In genomic region chr5:78594946-78595921, GRCh38 we compare ENCODE assay signal across 8 cellular contexts. TPM values are rescaled to one million over a fixed set of nuclear protein-coding genes. Genes with fewer than 3 reads are reported as not detected.
A peak's percentile ranks its signal among the peaks of the same experiment; 100 is the strongest.
DNase-seq lines count a peak whose midpoint lies in the region; ATAC-seq, FAIRE-seq and TF ChIP-seq lines count a peak whose summit lies in the region.

No MANE protein-coding gene starts in this region.

- H3K9ac ChIP-seq in mucosa of rectum (ENCODE audit: low read depth in 1 of 2, low read length in 2 of 2) = peak overlapping the region in 1 of 2 donors; percentile 5

- peak; percentile 86 for FAIRE-seq in endometrium (lab: Jason Lieb, UNC)

- H3K4me1 ChIP-seq in mucosa of rectum (ENCODE audit: control insufficient read depth in 2 of 2, insufficient read depth in 2 of 2, low read length in 2 of 2) = peaks cover 12 to 37% of the 10 kb centered on the region in 2 donors

- H3K27ac Mint-ChIP-seq in natural killer cell (no peak overlapping the region), T-cell (no peak overlapping the region)
- no peak overlapping the region for H3K27ac Mint-ChIP-seq in activated CD4-positive, alpha-beta memory T cell treated with anti-CD3 and anti-CD28 coated beads for 36 hours

- H3K4me1 Mint-ChIP-seq in natural killer cell (no peaks in the 10 kb centered on the region), T-cell (no peaks in the 10 kb centered on the region)
- no peaks in the 10 kb centered on the region for H3K4me1 Mint-ChIP-seq in activated CD4-positive, alpha-beta memory T cell treated with anti-CD3 and anti-CD28 coated beads for 36 hours (ENCODE audit: low read depth)

- H3K4me3 Mint-ChIP-seq in natural killer cell = no peak overlapping the region
- H3K4me3 Mint-ChIP-seq in activated CD4-positive, alpha-beta memory T cell treated with anti-CD3 and anti-CD28 coated beads for 36 hours = no peak overlapping the region
- H3K4me3 Mint-ChIP-seq in T-cell = no peak overlapping the region

- POLR2A ChIA-PET in AG04450 (lab: Yijun Ruan, JAX) (interaction anchor here (0.7 to 2.1 kb wide), 2 partner anchors 47 to 68 kb away, joined by 3 to 5 read pairs; no protein-coding TSS in a partner anchor), T-cell (lab: Charles Lee) (no interaction called here)
- POLR2A ChIA-PET in activated CD4-positive, alpha-beta memory T cell treated with anti-CD3 and anti-CD28 coated beads for 36 hours (lab: Charles Lee) = no interaction called here

- no peaks in the 10 kb centered on the region for H3K36me3 ChIP-seq in mucosa of rectum (ENCODE audit: control insufficient read depth in 2 of 2, insufficient read depth in 2 of 2, low read length in 2 of 2)

- H3K36me3 Mint-ChIP-seq in natural killer cell (no peaks in the 10 kb centered on the region), T-cell (no peaks in the 10 kb centered on the region)
- H3K36me3 Mint-ChIP-seq in activated CD4-positive, alpha-beta memory T cell treated with anti-CD3 and anti-CD28 coated beads for 36 hours = no peaks in the 10 kb centered on the region

- H3K9me3 ChIP-seq in AG04450 (ENCODE audit: control insufficient read depth, insufficient read depth, low read length) (no peaks in the 10 kb centered on the region), mucosa of rectum (ENCODE audit: control insufficient read depth in 2 of 2, low read length in 2 of 2) (no peaks in the 10 kb centered on the region)

- no peaks in the 10 kb centered on the region for H3K9me3 Mint-ChIP-seq in natural killer cell
- no peaks in the 10 kb centered on the region for H3K9me3 Mint-ChIP-seq in activated CD4-positive, alpha-beta memory T cell treated with anti-CD3 and anti-CD28 coated beads for 36 hours
- H3K9me3 Mint-ChIP-seq in T-cell = no peaks in the 10 kb centered on the region

- DNase-seq in AG04450 (ENCODE audit: low read depth, low spot score) (peak; percentile 97), MV-4-11 (lab: John Stamatoyannopoulos, UW) (peak; percentile 87), natural killer cell (no peak), GM13976 (ENCODE audit: low spot score) (no peak), T-cell (no peak)
- no peak for DNase-seq in activated CD4-positive, alpha-beta memory T cell treated with anti-CD3 and anti-CD28 coated beads for 36 hours

- intact Hi-C loops in natural killer cell (cut with micrococcal nuclease) = no loop called here
- intact Hi-C loops in activated CD4-positive, alpha-beta memory T cell treated with anti-CD3 and anti-CD28 coated beads for 36 hours (cut with micrococcal nuclease) = no loop called here

- TF ChIP-seq CTCF in AG04450 (IDR thresholded peaks at IDR 0.05; ENCODE audit: low read depth, low read length) = no peak
- TF ChIP-seq CTCF in natural killer cell (IDR thresholded peaks at IDR 0.05) = no peak
- no peak for TF ChIP-seq CTCF in GM13976 (IDR thresholded peaks at IDR 0.05; ENCODE audit: borderline replicate concordance, control extremely low read depth, extremely low read depth, insufficient read depth, missing control alignments)

- H3K27me3 ChIP-seq in AG04450 (ENCODE audit: control insufficient read depth, insufficient read depth, low read length) (no peaks in the 10 kb centered on the region), mucosa of rectum (ENCODE audit: control insufficient read depth in 2 of 2, insufficient read depth in 2 of 2, low read length in 2 of 2) (no peaks in the 10 kb centered on the region)

- H3K4me3 ChIP-seq in AG04450 (ENCODE audit: low read depth, low read length) = no peak overlapping the region
- no peak overlapping the region for H3K4me3 ChIP-seq in mucosa of rectum (ENCODE audit: low read length in 2 of 2)

- in situ Hi-C loops in GM13976 (cut with MboI; ENCODE audit: low sequenced_read_pairs, unreplicated experiment) = no loop called here

- no peak for ATAC-seq in natural killer cell
- ATAC-seq in T-cell (replicated peaks in 1 of 4) = no peak

- CTCF ChIA-PET in AG04450 (lab: Charles Lee) = no interaction called here
- CTCF ChIA-PET in activated CD4-positive, alpha-beta memory T cell treated with anti-CD3 and anti-CD28 coated beads for 36 hours (lab: Charles Lee) = no interaction called here
- CTCF ChIA-PET in T-cell (lab: Charles Lee) = no interaction called here

- H3K27ac ChIP-seq in AG04450 (ENCODE audit: low read depth, low read length) (peak overlapping the region; percentile 93), mucosa of rectum (ENCODE audit: low read depth in 2 of 2, low read length in 2 of 2) (peak overlapping the region; percentile 53 to 54)

- peaks cover 7 to 46% of the 10 kb centered on the region in 2 donors for H3K27me3 Mint-ChIP-seq in natural killer cell (ENCODE audit: low read depth in 2 of 2)
- peaks cover 12% of the 10 kb centered on the region for H3K27me3 Mint-ChIP-seq in activated CD4-positive, alpha-beta memory T cell treated with anti-CD3 and anti-CD28 coated beads for 36 hours
- H3K27me3 Mint-ChIP-seq in T-cell = peaks cover 0 to 10% of the 10 kb centered on the region in 2 donors

RNA-seq across cellular contexts. Expression of gene LHFPL2, which starts 53.3 kb away (rescaled TPM):
- 19.4 and 20.1 TPM in 2 replicates for polyA plus RNA-seq in AG04450 (2011; rRNA removed)
- 22.8 and 30.2 TPM in 2 replicates for polyA minus RNA-seq in AG04450 (2011; rRNA and poly(A)+ RNA removed)
- total RNA-seq in natural killer cell = 1 to 10 TPM in 1 of 3 donors, under 1 TPM in 2; 0.85 to 1.9 (median 1.00) TPM
- under 1 TPM; 0.05 to 0.19 TPM for total RNA-seq in activated CD4-positive, alpha-beta memory T cell treated with anti-CD3 and anti-CD28 coated beads for 36 hours
- 1 to 10 TPM in 2 of 5 donors, under 1 TPM in 3; 0.19 to 1.9 (median 0.82) TPM for total RNA-seq in T-cell

Comparison
In these comparisons a context has a peak if more than half of its experiments do, and no peak if none do; other contexts are left out.
1. DNase-seq: peak in AG04450 (single experiment) and MV-4-11 (single experiment); none in natural killer cell (single experiment), GM13976 (single experiment), activated CD4-positive, alpha-beta memory T cell treated with anti-CD3 and anti-CD28 coated beads for 36 hours (single experiment) and T-cell (0 of 34).